In genomic region chr16:85395913-85396878, GRCh38 we compare ENCODE assay signal across 10 cellular contexts.
DNase-seq lines count a peak whose midpoint lies in the region; ATAC-seq and TF ChIP-seq lines count a peak whose summit lies in the region.
"Had no signal": no experiment of that assay in that cellular context is flagged by ENCODE, and none has a peak within 500 bp of the region (broad histone marks: within the 10 kb centered on the region; RNA-seq: fewer than 3 reads in every experiment).

No MANE protein-coding gene starts in this region.

- DNase-seq in stimulated activated CD4-positive, alpha-beta T cell treated with anti-CD3 and anti-CD28 coated beads, Interleukin-4, amount 100 ng/mL, for 1 hour = peak; percentile 0
- no peak for DNase-seq in stimulated activated CD4-positive, alpha-beta T cell treated with anti-CD3 and anti-CD28 coated beads, Interleukin-4, amount 100 ng/mL, for 24 hours
- DNase-seq in dorsolateral prefrontal cortex (peak in 7 of 10 donors; percentile 15 to 54 (median 45)), mesothelial cell of epicardium (ENCODE audit: low spot score in 2 of 2, unreplicated experiment in 2 of 2) (peak; percentile 23 to 54), aorta (peak; percentile 50 to 77), Ammon's horn (ENCODE audit: low spot score) (no peak), dedifferentiated amniotic fluid mesenchymal stem cell (ENCODE audit: extremely low spot score) (no peak)
- DNase-seq in effector CD4-positive, alpha-beta T cell = no peak
- DNase-seq: activated effector memory CD4-positive, alpha-beta T cell treated with anti-CD3 and anti-CD28 coated beads, Interleukin-2, amount 50 U/mL, for 16 hours had no signal

- intact Hi-C loops in dorsolateral prefrontal cortex (cut with DNase I) (loop anchor here in 1 of 2 donors (2.0 kb wide), 1 partner anchor 19 kb away; no protein-coding TSS in a partner anchor), aorta (cut with DNase I) (loop anchor here in 1 of 2 donors (1.0 to 2.0 kb wide), 3 partner anchors 21 to 73 kb away; no protein-coding TSS in a partner anchor)

- H3K4me1 ChIP-seq in aorta (ENCODE audit: control insufficient read depth in 1 of 2, insufficient read depth in 2 of 2, low read length in 2 of 2) = no peaks in the 10 kb centered on the region

- TF ChIP-seq CTCF in dorsolateral prefrontal cortex (IDR thresholded peaks at IDR 0.05 in 54 of 56, conservative IDR thresholded peaks at IDR 0.05 in 2 of 56; ENCODE audit: low read depth in 1 of 56, partially characterized antibody in 56 of 56) (no peak), mesothelial cell of epicardium (IDR thresholded peaks at IDR 0.05; ENCODE audit: unreplicated experiment) (no peak)

- H3K27me3 ChIP-seq in dorsolateral prefrontal cortex = no peaks in the 10 kb centered on the region
- H3K27me3 ChIP-seq in aorta (ENCODE audit: control insufficient read depth in 1 of 2, insufficient read depth in 2 of 2, low read length in 1 of 2) = no peaks in the 10 kb centered on the region

- no peaks in the 10 kb centered on the region for H3K36me3 Mint-ChIP-seq in mesothelial cell of epicardium
- H3K36me3 Mint-ChIP-seq: CD8-positive, alpha-beta memory T cell had no signal

- no peaks in the 10 kb centered on the region for H3K27me3 Mint-ChIP-seq in mesothelial cell of epicardium (ENCODE audit: low read depth)

- no peaks in the 10 kb centered on the region for H3K9me3 ChIP-seq in aorta (ENCODE audit: control insufficient read depth, low read length)

- H3K4me3 ChIP-seq in dorsolateral prefrontal cortex (peak overlapping the region in 3 of 59 donors; percentile 1 to 21 (median 10)), aorta (ENCODE audit: low read length in 2 of 2) (no peak overlapping the region)

- no peaks in the 10 kb centered on the region for H3K9me3 Mint-ChIP-seq in mesothelial cell of epicardium
- H3K9me3 Mint-ChIP-seq: CD8-positive, alpha-beta memory T cell had no signal

- ATAC-seq in aorta (ENCODE audit: low FRiP score) = peak; percentile 24

- no peaks in the 10 kb centered on the region for H3K36me3 ChIP-seq in aorta (ENCODE audit: control insufficient read depth in 1 of 2, insufficient read depth in 2 of 2, low read length in 1 of 2)

- no peak overlapping the region for H3K4me3 Mint-ChIP-seq in mesothelial cell of epicardium

- peaks cover 39% of the 10 kb centered on the region for H3K4me1 Mint-ChIP-seq in mesothelial cell of epicardium
- H3K4me1 Mint-ChIP-seq: CD8-positive, alpha-beta memory T cell had no signal

- 52 to 56% methylated on average over 24 of the region's 24 CpGs for WGBS in aorta, 2 donors

- peak overlapping the region; percentile 90 for H3K27ac Mint-ChIP-seq in mesothelial cell of epicardium
- H3K27ac Mint-ChIP-seq: CD8-positive, alpha-beta memory T cell had no signal

- H3K27ac ChIP-seq in dorsolateral prefrontal cortex (peak overlapping the region in 35 of 59 donors; percentile 5 to 78 (median 40)), aorta (ENCODE audit: low read depth in 1 of 2, low read length in 2 of 2) (peak overlapping the region in 1 of 2 donors; percentile 70)

Comparison
In these comparisons a context has a peak if more than half of its experiments do, and no peak if none do; other contexts are left out.
1. DNase-seq: peak in stimulated activated CD4-positive, alpha-beta T cell treated with anti-CD3 and anti-CD28 coated beads, Interleukin-4, amount 100 ng/mL, for 1 hour (single experiment), dorsolateral prefrontal cortex (7 of 10), mesothelial cell of epicardium (2 of 2) and aorta (2 of 2); none in stimulated activated CD4-positive, alpha-beta T cell treated with anti-CD3 and anti-CD28 coated beads, Interleukin-4, amount 100 ng/mL, for 24 hours (single experiment), Ammon's horn (single experiment), dedifferentiated amniotic fluid mesenchymal stem cell (single experiment) and effector CD4-positive, alpha-beta T cell (single experiment).